In genomic region chr6:34184726-34185125, GRCh38 we compare ENCODE assay signal across 9 cellular contexts. TPM values are rescaled to one million over a fixed set of nuclear protein-coding genes. Genes with fewer than 3 reads are reported as not detected.
"Had no signal": no experiment of that assay in that cellular context is flagged by ENCODE, and none has a peak within 500 bp of the region (broad histone marks: within the 10 kb centered on the region; RNA-seq: fewer than 3 reads in every experiment).

No MANE protein-coding gene starts in this region.

RNA-seq across cellular contexts. Expression of gene GRM4, which starts 38.8 kb away (rescaled TPM):
- total RNA-seq: activated CD4-positive, alpha-beta memory T cell treated with anti-CD3 and anti-CD28 coated beads, Interleukin-2, amount 10 ng/mL, durations not matched to agents 7 days and 5 days; activated CD4-positive, alpha-beta T cell treated with anti-CD3 and anti-CD28 coated beads, Interleukin-2, amount 10 ng/mL, durations not matched to agents 7 days and 5 days; activated T-helper 1 cell treated with anti-CD3 and anti-CD28 coated beads, Interleukin-12 subunit alpha, Interleukin-12 subunit beta, Interleukin-2, Interleukin-4 antibody, amounts not matched to agents 30 ng/mL and 10 ng/mL and 1 ng/mL, durations not matched to agents 14 hours and 24 hours and 36 hours; activated T-helper 2 cell treated with anti-CD3 and anti-CD28 coated beads, Interferon-gamma antibody, Interleukin-2, Interleukin-4, amounts not matched to agents 10 μg/mL and 5 μg/mL and 100 μg/mL, durations not matched to agents 14 hours and 24 hours and 36 hours; ascending aorta; breast epithelium; dermis blood vessel endothelial cell; esophagus muscularis mucosa; T-helper 2 cell treated with Interferon-gamma antibody and Interleukin-4, amounts not matched to agents 100 ng/mL and 5 ng/mL, for 36 hours had no signal
